In the genomic region with DNA sequence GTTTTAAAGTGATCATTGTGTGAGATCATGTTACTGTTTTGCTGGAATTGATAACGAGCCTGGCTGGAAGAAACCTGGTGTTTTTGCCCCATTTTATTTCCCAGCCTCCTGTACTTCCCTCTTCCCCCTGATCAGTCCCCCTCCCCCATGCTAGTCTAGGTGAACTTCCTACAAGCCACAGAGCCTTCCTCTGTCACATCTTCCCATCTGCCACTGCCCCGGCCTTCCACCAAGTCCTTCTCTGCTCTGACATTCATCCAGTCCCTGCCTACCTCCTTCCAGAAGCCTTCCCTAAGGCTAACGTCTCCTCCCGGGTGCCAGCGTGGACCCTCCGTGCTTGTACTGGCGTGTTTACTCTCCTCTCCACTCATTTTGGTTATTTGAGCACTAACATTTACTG, we compare ENCODE assay signal across 2 cellular contexts.
TF ChIP-seq lines count a peak whose summit lies in the region.

No MANE protein-coding gene starts in this region.

TF ChIP-seq in WTC11, 78 proteins besides CTCF, POLR2A, EP300 and RAD21:
- TF ChIP-seq, protein P1, sequence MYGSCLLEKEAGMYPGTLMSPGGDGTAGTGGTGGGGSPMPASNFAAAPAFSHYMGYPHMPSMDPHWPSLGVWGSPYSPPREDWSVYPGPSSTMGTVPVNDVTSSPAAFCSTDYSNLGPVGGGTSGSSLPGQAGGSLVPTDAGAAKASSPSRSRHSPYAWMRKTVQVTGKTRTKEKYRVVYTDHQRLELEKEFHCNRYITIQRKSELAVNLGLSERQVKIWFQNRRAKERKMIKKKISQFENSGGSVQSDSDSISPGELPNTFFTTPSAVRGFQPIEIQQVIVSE (CRISPR knock-in tag; IDR thresholded peaks at IDR 0.05; ENCODE audit: borderline replicate concordance), result no peak
- TF ChIP-seq ESRRA (CRISPR knock-in tag; IDR thresholded peaks at IDR 0.05; ENCODE audit: borderline replicate concordance), result no peak
- TF ChIP-seq ZNF532 (CRISPR knock-in tag; IDR thresholded peaks at IDR 0.05; ENCODE audit: borderline replicate concordance), result no peak
- no peak for TF ChIP-seq ATF1 (CRISPR knock-in tag; IDR thresholded peaks at IDR 0.05)
- TF ChIP-seq ZBTB21 (CRISPR knock-in tag; IDR thresholded peaks at IDR 0.05; ENCODE audit: borderline replicate concordance), result no peak
- TF ChIP-seq NR1H2 (CRISPR knock-in tag; IDR thresholded peaks at IDR 0.05), result no peak
- TF ChIP-seq ZNF425 (CRISPR knock-in tag; conservative IDR thresholded peaks at IDR 0.05), result no peak

TF ChIP-seq in HepG2, 621 proteins besides CTCF, POLR2A, EP300 and RAD21:
- TF ChIP-seq RBM22 (optimal IDR thresholded peaks at IDR 0.05; ENCODE audit: low read length) (peak; percentile 80), SAP130 (CRISPR knock-in tag; IDR thresholded peaks at IDR 0.05; ENCODE audit: low read depth) (no peak), ZNF687 (CRISPR knock-in tag; IDR thresholded peaks at IDR 0.05) (0 out of 2 replicates have a peak, but pooled peaks have one; percentile 13)
- TF ChIP-seq, protein P2, sequence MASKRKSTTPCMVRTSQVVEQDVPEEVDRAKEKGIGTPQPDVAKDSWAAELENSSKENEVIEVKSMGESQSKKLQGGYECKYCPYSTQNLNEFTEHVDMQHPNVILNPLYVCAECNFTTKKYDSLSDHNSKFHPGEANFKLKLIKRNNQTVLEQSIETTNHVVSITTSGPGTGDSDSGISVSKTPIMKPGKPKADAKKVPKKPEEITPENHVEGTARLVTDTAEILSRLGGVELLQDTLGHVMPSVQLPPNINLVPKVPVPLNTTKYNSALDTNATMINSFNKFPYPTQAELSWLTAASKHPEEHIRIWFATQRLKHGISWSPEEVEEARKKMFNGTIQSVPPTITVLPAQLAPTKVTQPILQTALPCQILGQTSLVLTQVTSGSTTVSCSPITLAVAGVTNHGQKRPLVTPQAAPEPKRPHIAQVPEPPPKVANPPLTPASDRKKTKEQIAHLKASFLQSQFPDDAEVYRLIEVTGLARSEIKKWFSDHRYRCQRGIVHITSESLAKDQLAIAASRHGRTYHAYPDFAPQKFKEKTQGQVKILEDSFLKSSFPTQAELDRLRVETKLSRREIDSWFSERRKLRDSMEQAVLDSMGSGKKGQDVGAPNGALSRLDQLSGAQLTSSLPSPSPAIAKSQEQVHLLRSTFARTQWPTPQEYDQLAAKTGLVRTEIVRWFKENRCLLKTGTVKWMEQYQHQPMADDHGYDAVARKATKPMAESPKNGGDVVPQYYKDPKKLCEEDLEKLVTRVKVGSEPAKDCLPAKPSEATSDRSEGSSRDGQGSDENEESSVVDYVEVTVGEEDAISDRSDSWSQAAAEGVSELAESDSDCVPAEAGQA (IDR thresholded peaks at IDR 0.05; ENCODE audit: low read depth), result no peak
- TF ChIP-seq, protein P2 (CRISPR knock-in tag; IDR thresholded peaks at IDR 0.05; ENCODE audit: borderline replicate concordance), result no peak
TF ChIP-seq in HepG2: peak in this region for 2.
